Comparison of ENCODE assay signal across 7 cellular contexts in the genomic region with DNA sequence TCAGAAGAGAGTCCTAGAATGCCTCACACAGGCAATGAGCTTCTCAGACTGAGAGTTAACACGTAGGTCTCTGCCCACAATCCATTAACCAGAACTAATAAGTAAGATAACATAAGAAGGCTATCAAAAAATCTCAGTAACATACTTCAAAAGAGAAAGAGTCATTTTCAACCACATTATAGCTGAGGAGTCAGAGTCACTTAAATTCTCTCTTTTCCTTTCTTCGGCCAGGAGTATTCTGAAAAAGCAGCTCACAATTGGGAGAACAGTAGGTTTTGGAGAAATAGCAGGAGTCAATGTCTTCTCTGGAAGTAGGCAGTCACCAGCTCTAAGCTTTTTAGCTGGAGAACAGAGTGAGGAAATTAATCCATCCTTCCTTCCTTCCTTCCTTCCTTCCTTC.
"Had no signal": no experiment of that assay in that cellular context is flagged by ENCODE, and none has a peak within 500 bp of the region (broad histone marks: within the 10 kb centered on the region; RNA-seq: fewer than 3 reads in every experiment).

No MANE protein-coding gene starts in this region.

- H3K9ac ChIP-seq: KMS-11 had no signal

- ATAC-seq: HepG2, K562 had no signal

- H3K27ac ChIP-seq: HL-60, KMS-11 had no signal

- DNase-seq: IMR-90, KBM-7, KG1 had no signal

- H3K4me3 ChIP-seq: K562 had no signal
